In genomic region chr1:199302554-199302953, GRCh38 we compare ENCODE assay signal across 21 cellular contexts.
DNase-seq lines count a peak whose midpoint lies in the region; ATAC-seq and TF ChIP-seq lines count a peak whose summit lies in the region.
"Had no signal": no experiment of that assay in that cellular context is flagged by ENCODE, and none has a peak within 500 bp of the region (broad histone marks: within the 10 kb centered on the region; RNA-seq: fewer than 3 reads in every experiment).

No MANE protein-coding gene starts in this region.

- no peaks in the 10 kb centered on the region for H3K27me3 Mint-ChIP-seq in chondrocyte (ENCODE audit: low read depth)

- no peak for ATAC-seq in GM18867 (IDR thresholded peaks at IDR 0.05; ENCODE audit: unreplicated experiment)
- ATAC-seq: heart left ventricle; Panc1; stimulated activated effector memory CD8-positive, alpha-beta T cell treated with anti-CD3 and anti-CD28 coated beads, Interleukin-12 subunit alpha, Interleukin-12 subunit beta, amount 100 ng/mL, for 72 hours had no signal

- peaks cover 22% of the 10 kb centered on the region for H3K4me1 Mint-ChIP-seq in chondrocyte (ENCODE audit: low read depth)

- POLR2A ChIA-PET in RWPE1 (lab: Yijun Ruan, JAX; ENCODE audit: low non-redundant PET), result no interaction called here

- peaks cover 2% of the 10 kb centered on the region for H3K9me3 Mint-ChIP-seq in chondrocyte (ENCODE audit: low read depth)
- H3K9me3 Mint-ChIP-seq: mesothelial cell of epicardium; stimulated activated effector memory CD8-positive, alpha-beta T cell treated with anti-CD3 and anti-CD28 coated beads, Interleukin-12 subunit alpha, Interleukin-12 subunit beta, amount 100 ng/mL, for 72 hours had no signal

- H3K4me3 Mint-ChIP-seq in chondrocyte (ENCODE audit: unreplicated experiment), result no peak overlapping the region
- H3K4me3 Mint-ChIP-seq: mesothelial cell of epicardium; stimulated activated effector memory CD8-positive, alpha-beta T cell treated with anti-CD3 and anti-CD28 coated beads, Interleukin-12 subunit alpha, Interleukin-12 subunit beta, amount 100 ng/mL, for 72 hours had no signal

- no peaks in the 10 kb centered on the region for H3K36me3 Mint-ChIP-seq in chondrocyte (ENCODE audit: low read depth)
- H3K36me3 Mint-ChIP-seq: mesothelial cell of epicardium; stimulated activated effector memory CD8-positive, alpha-beta T cell treated with anti-CD3 and anti-CD28 coated beads, Interleukin-12 subunit alpha, Interleukin-12 subunit beta, amount 100 ng/mL, for 72 hours had no signal

- CTCF ChIA-PET in RWPE1 (lab: Yijun Ruan, JAX), result no interaction called here

- TF ChIP-seq CTCF in RWPE1 (conservative IDR thresholded peaks at IDR 0.05; ENCODE audit: low read depth) (no peak), chondrocyte (IDR thresholded peaks at IDR 0.05) (no peak)

- H3K27ac ChIP-seq in RWPE1, result no peak overlapping the region
- H3K27ac ChIP-seq: coronary artery, heart left ventricle, prostate gland, transverse colon, WERI-Rb-1 had no signal

- DNase-seq in HCEC 1CT (peak; percentile 53), RWPE1 (ENCODE audit: low spot score) (peak; percentile 51), chondrocyte (ENCODE audit: low spot score) (no peak), lung microvascular endothelial cell (ENCODE audit: low read depth in 2 of 2) (peak; percentile 74 to 81), AML-193 (lab: John Stamatoyannopoulos, UW) (no peak), GOT3 (lab: John Stamatoyannopoulos, UW) (no peak), SIG-M5 treated with dmso at 0.1 percent for 504 hours (lab: John Stamatoyannopoulos, UW; ENCODE audit: unreplicated experiment) (no peak)
- DNase-seq: Caco-2; heart left ventricle; NCI-H1417 treated with DMSO at 0.1 percent for 48 hours; NCI-H2171 treated with DMSO at 0.1 percent for 48 hours; NCI-H82; stimulated activated CD4-positive, alpha-beta T cell treated with anti-CD3 and anti-CD28 coated beads, Interleukin-12 subunit alpha, Interleukin-12 subunit beta, amount 100 ng/mL, for 4 hours; transverse colon; WERI-Rb-1 had no signal

- peak overlapping the region; percentile 70 for H3K27ac Mint-ChIP-seq in chondrocyte (ENCODE audit: unreplicated experiment)
- H3K27ac Mint-ChIP-seq: mesothelial cell of epicardium; stimulated activated effector memory CD8-positive, alpha-beta T cell treated with anti-CD3 and anti-CD28 coated beads, Interleukin-12 subunit alpha, Interleukin-12 subunit beta, amount 100 ng/mL, for 72 hours had no signal

Comparison
In these comparisons a context has a peak if more than half of its experiments do, and no peak if none do; other contexts are left out.
1. DNase-seq: peak in HCEC 1CT (single experiment), RWPE1 (single experiment) and lung microvascular endothelial cell (2 of 2); none in chondrocyte (single experiment), AML-193 (0 of 2), GOT3 (single experiment) and SIG-M5 treated with dmso at 0.1 percent for 504 hours (single experiment).